24 cellular contexts compared by ENCODE assay signal in the genomic region with DNA sequence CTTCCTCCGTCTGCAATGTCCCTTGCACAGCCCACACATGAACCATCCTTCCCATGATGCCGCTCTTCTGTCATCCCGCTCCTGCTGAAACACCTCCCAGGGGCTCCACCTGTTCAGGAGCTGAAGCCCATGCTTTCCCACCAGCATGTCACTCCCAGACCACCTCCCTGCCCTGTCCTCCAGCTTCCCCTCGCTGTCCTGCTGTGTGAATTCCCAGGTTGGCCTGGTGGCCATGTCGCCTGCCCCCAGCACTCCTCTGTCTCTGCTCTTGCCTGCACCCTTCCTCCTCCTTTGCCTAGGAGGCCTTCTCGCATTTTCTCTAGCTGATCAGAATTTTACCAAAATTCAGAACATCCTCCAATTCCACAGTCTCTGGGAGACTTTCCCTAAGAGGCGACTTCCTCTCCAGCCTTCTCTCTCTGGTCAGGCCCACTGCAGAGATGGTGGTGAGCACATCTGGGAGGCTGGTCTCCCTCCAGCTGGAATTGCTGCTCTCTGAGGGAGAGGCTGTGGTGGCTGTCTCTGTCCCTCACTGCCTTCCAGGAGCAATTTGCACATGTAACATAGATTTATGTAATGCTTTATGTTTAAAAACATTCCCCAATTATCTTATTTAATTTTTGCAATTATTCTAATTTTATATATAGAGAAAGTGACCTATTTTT. TPM values are rescaled to one million over a fixed set of nuclear protein-coding genes. Genes with fewer than 3 reads are reported as not detected.
DNase-seq lines count a peak whose midpoint lies in the region; ATAC-seq and TF ChIP-seq lines count a peak whose summit lies in the region.
"Had no signal": no experiment of that assay in that cellular context is flagged by ENCODE, and none has a peak within 500 bp of the region (broad histone marks: within the 10 kb centered on the region; RNA-seq: fewer than 3 reads in every experiment).

No MANE protein-coding gene starts in this region.

- 91% methylated on average over 6 of the region's 7 CpGs for WGBS in right lobe of liver (ENCODE audit: insufficient coverage, low coverage, low lambda C conversion rate, missing lambda C conversion rate)

- H3K9ac ChIP-seq in colonic mucosa (ENCODE audit: low read depth in 2 of 2, low read length in 2 of 2): no peak overlapping the region
- H3K9ac ChIP-seq: BLaER1 treated with 17β-estradiol and CSF1 and Interleukin-3, amounts not matched to agents 10 nM and 100 nM had no signal

- no peak overlapping the region for H3K27ac ChIP-seq in right lobe of liver
- no peak overlapping the region for H3K27ac ChIP-seq in upper lobe of right lung
- H3K27ac ChIP-seq in colonic mucosa: no peak overlapping the region
- H3K27ac ChIP-seq: A549; BLaER1 treated with 17β-estradiol and CSF1 and Interleukin-3, amounts not matched to agents 10 nM and 100 nM had no signal

- H3K27me3 ChIP-seq in right lobe of liver (no peaks in the 10 kb centered on the region), upper lobe of right lung (no peaks in the 10 kb centered on the region), colonic mucosa (no peaks in the 10 kb centered on the region)
- H3K27me3 ChIP-seq: BE2C; BLaER1 treated with 17β-estradiol and CSF1 and Interleukin-3, amounts not matched to agents 10 nM and 100 nM had no signal

- TF ChIP-seq CTCF in right lobe of liver (IDR thresholded peaks at IDR 0.05) (no peak), upper lobe of right lung (IDR thresholded peaks at IDR 0.05) (no peak), colonic mucosa (IDR thresholded peaks at IDR 0.05) (no peak)

- H3K9me3 ChIP-seq in right lobe of liver: no peaks in the 10 kb centered on the region
- H3K9me3 ChIP-seq in upper lobe of right lung: no peaks in the 10 kb centered on the region
- no peaks in the 10 kb centered on the region for H3K9me3 ChIP-seq in colonic mucosa
- H3K9me3 ChIP-seq: A549; BE2C; BLaER1 treated with 17β-estradiol and CSF1 and Interleukin-3, amounts not matched to agents 10 nM and 100 nM had no signal

- no peaks in the 10 kb centered on the region for H3K4me1 ChIP-seq in right lobe of liver
- H3K4me1 ChIP-seq in upper lobe of right lung: no peaks in the 10 kb centered on the region
- no peaks in the 10 kb centered on the region for H3K4me1 ChIP-seq in colonic mucosa
- H3K4me1 ChIP-seq: A549, BE2C had no signal

- intact Hi-C loops in left ventricle myocardium superior (cut with micrococcal nuclease): loop anchor here (10.0 kb wide), 1 partner anchor 67 kb away; no protein-coding TSS in a partner anchor
- intact Hi-C loops in Right ventricle myocardium inferior (cut with DNase I): no loop called here
- intact Hi-C loops in right lobe of liver (cut with DNase I): no loop called here
- intact Hi-C loops in upper lobe of right lung (cut with DNase I): no loop called here
- intact Hi-C loops in colonic mucosa (cut with DNase I): no loop called here

- ATAC-seq in left ventricle myocardium superior: peak; percentile 59
- no peak for ATAC-seq in Right ventricle myocardium inferior
- peak; percentile 32 for ATAC-seq in left lobe of liver
- peak in 3 of 4 donors; percentile 17 to 52 (median 33) for ATAC-seq in right lobe of liver
- peak; percentile 32 for ATAC-seq in upper lobe of right lung
- no peak for ATAC-seq in HG03159 (IDR thresholded peaks at IDR 0.05; ENCODE audit: unreplicated experiment)
- ATAC-seq: A549, GM12878, GM23338, HCT116 had no signal

- H3K4me3 ChIP-seq in right lobe of liver (no peak overlapping the region), upper lobe of right lung (no peak overlapping the region), colonic mucosa (no peak overlapping the region)
- H3K4me3 ChIP-seq: A549; BLaER1 treated with 17β-estradiol and CSF1 and Interleukin-3, amounts not matched to agents 10 nM and 100 nM; GM12878; GM23338 had no signal

- H3K36me3 ChIP-seq in right lobe of liver (peaks cover 4 to 42% (median 21%) of the 10 kb centered on the region in 4 donors), upper lobe of right lung (peaks cover 71% of the 10 kb centered on the region), colonic mucosa (no peaks in the 10 kb centered on the region)
- H3K36me3 ChIP-seq: BE2C; BLaER1 treated with 17β-estradiol and CSF1 and Interleukin-3, amounts not matched to agents 10 nM and 100 nM had no signal

- peak; percentile 31 for DNase-seq in left ventricle myocardium superior
- no peak for DNase-seq in Right ventricle myocardium inferior (ENCODE audit: missing footprints)
- no peak for DNase-seq in left lobe of liver (ENCODE audit: low spot score)
- no peak for DNase-seq in right lobe of liver
- no peak for DNase-seq in upper lobe of right lung
- DNase-seq in HT-29 (ENCODE audit: low spot score): no peak
- DNase-seq in colonic mucosa: no peak
- DNase-seq: 8988T; ACHN; AML-193; BE2C; Calu3; CD4-positive, alpha-beta T cell; CD8-positive, alpha-beta memory T cell; DMS53; DND-41; H9 had no signal

- no peak for TF ChIP-seq POLR2A in right lobe of liver (IDR thresholded peaks at IDR 0.05)

RNA-seq across cellular contexts. Expression of gene IL1RL2, which starts 8.9 kb away (rescaled TPM):
- total RNA-seq in left ventricle myocardium superior (not detected), Right ventricle myocardium inferior (not detected), left lobe of liver (2.5 TPM), right lobe of liver (1 to 10 TPM; 1.2 to 3.1 (median 2.3) TPM), upper lobe of right lung (0.58 TPM), colonic mucosa (1 to 10 TPM; 1.9 to 2.8 TPM)
- 2.4 and 3.8 TPM in 2 replicates for total RNA-seq in HT-29 (2014; rRNA removed; shearing (Covaris generic))
- total RNA-seq: CD4-positive, alpha-beta T cell; GM12878; GM23338; H4; H9 had no signal

RNA-seq across cellular contexts. Expression of gene IL1R1, which starts 35.4 kb away (rescaled TPM):
- total RNA-seq in left ventricle myocardium superior (20.9 TPM), Right ventricle myocardium inferior (26.6 TPM), left lobe of liver (39.0 TPM), right lobe of liver (10 to 100 TPM; 40.8 to 67.6 (median 52.2) TPM), upper lobe of right lung (196 TPM), colonic mucosa (10 to 100 TPM; 13.9 to 23.9 TPM)
- 0.31 and 0.61 TPM in 2 replicates for total RNA-seq in HT-29 (2014; rRNA removed; shearing (Covaris generic))

Comparison
In these comparisons a context has a peak if more than half of its experiments do, and no peak if none do; other contexts are left out.
1. ATAC-seq: peak in left ventricle myocardium superior (single experiment), left lobe of liver (single experiment), right lobe of liver (3 of 4) and upper lobe of right lung (single experiment); none in Right ventricle myocardium inferior (single experiment) and HG03159 (single experiment).